Comparison of ENCODE assay signal across 12 cellular contexts in the genomic region with DNA sequence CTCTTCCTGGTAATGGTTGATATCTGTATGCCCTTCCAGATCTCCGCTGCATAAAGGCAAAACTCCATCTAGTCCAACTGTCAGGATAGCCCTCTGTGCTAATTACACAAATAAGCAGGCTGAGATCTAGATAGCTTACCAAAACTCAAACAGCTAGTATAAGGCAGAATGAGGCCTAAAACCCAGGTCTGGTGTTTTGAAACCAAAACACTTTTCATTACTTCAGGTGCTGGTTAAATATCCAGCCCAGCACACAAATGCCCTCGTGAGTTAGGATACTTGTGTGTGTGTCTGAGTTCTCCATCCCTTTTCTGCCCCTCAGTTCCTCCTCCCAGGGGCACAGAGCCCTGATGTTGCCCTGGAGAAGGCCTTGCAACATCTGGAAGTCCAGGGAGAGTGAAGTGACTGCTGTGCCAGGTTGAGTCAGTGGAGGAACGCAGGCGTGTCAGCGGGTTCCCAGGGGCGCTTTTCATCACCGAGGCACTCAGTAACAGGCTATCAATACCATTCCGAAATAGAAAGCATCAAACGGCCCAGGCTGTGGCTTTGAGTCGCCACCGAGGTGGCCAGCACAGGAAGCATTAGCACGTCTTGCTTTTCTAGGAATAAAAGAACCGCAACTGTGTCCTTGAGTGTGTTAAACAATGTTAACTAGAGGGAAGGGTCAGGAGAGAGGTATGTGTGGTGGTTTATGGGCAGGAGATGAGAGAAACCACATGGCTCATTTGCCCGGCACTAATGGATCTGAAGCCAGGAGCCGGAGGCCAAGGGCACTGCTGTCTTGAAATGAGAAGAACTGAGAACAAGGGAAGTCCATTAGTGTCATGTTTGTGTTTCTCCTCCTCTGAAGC.
DNase-seq lines count a peak whose midpoint lies in the region; ATAC-seq, FAIRE-seq and TF ChIP-seq lines count a peak whose summit lies in the region.
"Had no signal": no experiment of that assay in that cellular context is flagged by ENCODE, and none has a peak within 500 bp of the region (broad histone marks: within the 10 kb centered on the region; RNA-seq: fewer than 3 reads in every experiment).

No MANE protein-coding gene starts in this region.

- no peak for TF ChIP-seq CTCF in MM.1S (IDR thresholded peaks at IDR 0.05; ENCODE audit: low read length)
- TF ChIP-seq CTCF in ovary (IDR thresholded peaks at IDR 0.05), result no peak

- no peaks in the 10 kb centered on the region for H3K9me3 ChIP-seq in MM.1S (replicated peaks; ENCODE audit: insufficient read depth, low read length)
- no peaks in the 10 kb centered on the region for H3K9me3 ChIP-seq in ovary
- H3K9me3 ChIP-seq in HAP-1, result no peaks in the 10 kb centered on the region

- intact Hi-C loops in ovary (cut with DNase I), result loop anchor here in 2 of 4 donors (5.0 to 10.0 kb wide), 3 partner anchors 88 to 206 kb away; partner anchors contain the start of gene WLS (in 2 of the 2)

- H3K79me2 ChIP-seq in MM.1S (ENCODE audit: low read length), result no peaks in the 10 kb centered on the region

- no peak overlapping the region for H3K4me2 ChIP-seq in MM.1S (ENCODE audit: low read depth, low read length)

- H3K4me3 ChIP-seq in MM.1S (ENCODE audit: low read length), result no peak overlapping the region
- no peak overlapping the region for H3K4me3 ChIP-seq in ovary
- H3K4me3 ChIP-seq in HAP-1, result no peak overlapping the region

- no peak for DNase-seq in MM.1S
- DNase-seq in dedifferentiated amniotic fluid mesenchymal stem cell (ENCODE audit: extremely low spot score), result peak; percentile 54
- DNase-seq in ovary, result peak; percentile 62 to 81 (median 66)
- DNase-seq in HAP-1 (ENCODE audit: low spot score in 2 of 2), result no peak
- no peak for DNase-seq in NCI-H1048 (lab: John Stamatoyannopoulos, UW)
- DNase-seq in NCI-H2029 (lab: John Stamatoyannopoulos, UW), result no peak
- DNase-seq: activated naive CD4-positive, alpha-beta T cell; endodermal cell; NCI-H2081; nucleus accumbens had no signal

- TF ChIP-seq EP300 in ovary (IDR thresholded peaks at IDR 0.05), result no peak

- in situ Hi-C loops in HAP-1 (cut with MboI; ENCODE audit: low sequenced_read_pairs), result no loop called here

- H3K36me3 ChIP-seq in MM.1S (replicated peaks; ENCODE audit: insufficient read depth, low read length) (no peaks in the 10 kb centered on the region), ovary (no peaks in the 10 kb centered on the region), HAP-1 (replicated peaks) (no peaks in the 10 kb centered on the region)

- WGBS in ovary, 3 donors, result 9 to 23% (median 12%) methylated on average over 15 of the region's 15 CpGs

- no peaks in the 10 kb centered on the region for H3K4me1 ChIP-seq in MM.1S (ENCODE audit: low read length)
- H3K4me1 ChIP-seq in ovary (ENCODE audit: insufficient read depth), result peaks cover 14% of the 10 kb centered on the region
- no peaks in the 10 kb centered on the region for H3K4me1 ChIP-seq in HAP-1

- ATAC-seq in HG02759 (IDR thresholded peaks at IDR 0.05; ENCODE audit: unreplicated experiment), result no peak

- no peaks in the 10 kb centered on the region for H3F3A ChIP-seq in MM.1S (ENCODE audit: insufficient read depth, low read length)

- H3K27ac ChIP-seq in MM.1S (ENCODE audit: low read length) (no peak overlapping the region), ovary (peak overlapping the region; percentile 8 to 73)

- H4K20me1 ChIP-seq in MM.1S (ENCODE audit: insufficient read depth, low read length), result no peaks in the 10 kb centered on the region

- TF ChIP-seq POLR2A in ovary (IDR thresholded peaks at IDR 0.05), result no peak

- H2AFZ ChIP-seq in MM.1S (ENCODE audit: low read length), result 0 out of 2 replicates have a peak overlapping the region, but pooled peaks have one; percentile 3

- H3K27me3 ChIP-seq in MM.1S (replicated peaks; ENCODE audit: insufficient read depth, low read length) (no peaks in the 10 kb centered on the region), ovary (no peaks in the 10 kb centered on the region), HAP-1 (ENCODE audit: low read depth) (no peaks in the 10 kb centered on the region)

- no peaks in the 10 kb centered on the region for H3K9me2 ChIP-seq in MM.1S (replicated peaks; ENCODE audit: insufficient read depth, low read length)

- no peak overlapping the region for H3K9ac ChIP-seq in MM.1S (ENCODE audit: low read length)

- peak; percentile 88 for FAIRE-seq in A204.1 (lab: Jason Lieb, UNC)

Comparison
In these comparisons a context has a peak if more than half of its experiments do, and no peak if none do; other contexts are left out.
1. DNase-seq: peak in dedifferentiated amniotic fluid mesenchymal stem cell (single experiment) and ovary (5 of 5); none in MM.1S (single experiment), HAP-1 (0 of 2), NCI-H1048 (single experiment) and NCI-H2029 (single experiment).